11 cellular contexts compared by ENCODE assay signal in the genomic region with DNA sequence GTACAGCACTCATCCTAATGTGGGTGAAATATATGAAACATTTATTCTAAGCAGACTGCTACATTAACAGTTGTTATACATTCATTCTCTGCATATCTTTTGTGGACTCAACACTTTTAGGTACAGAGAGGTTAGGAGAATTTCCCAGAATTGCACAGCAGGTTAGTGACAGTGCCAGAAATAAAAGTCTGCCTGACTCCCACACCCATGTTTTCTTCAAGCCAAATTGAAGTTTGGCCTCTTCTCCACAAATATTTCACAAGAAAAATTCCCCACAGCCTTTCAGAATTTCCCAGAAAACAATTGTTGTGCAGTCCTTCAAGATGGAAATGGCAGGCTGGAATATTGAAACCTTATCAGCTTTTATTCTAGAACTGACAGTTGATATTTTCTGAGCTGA.
DNase-seq lines count a peak whose midpoint lies in the region; ATAC-seq and TF ChIP-seq lines count a peak whose summit lies in the region.
"Had no signal": no experiment of that assay in that cellular context is flagged by ENCODE, and none has a peak within 500 bp of the region (broad histone marks: within the 10 kb centered on the region; RNA-seq: fewer than 3 reads in every experiment).

No MANE protein-coding gene starts in this region.

- H3K4me1 ChIP-seq in GM23248 (ENCODE audit: insufficient read depth), result peaks cover 14% of the 10 kb centered on the region; the same call in 1 of the 2 replicates

- ATAC-seq in omental fat pad (ENCODE audit: low FRiP score) (peak; percentile 45), GM21717 (IDR thresholded peaks at IDR 0.05; ENCODE audit: unreplicated experiment) (no peak), GM21515 (IDR thresholded peaks at IDR 0.05; ENCODE audit: unreplicated experiment) (no peak)

- no peak overlapping the region for H3K4me2 ChIP-seq in GM23248 (ENCODE audit: unreplicated experiment)

- H3K9me3 ChIP-seq in GM23248 (ENCODE audit: low read depth), result no peaks in the 10 kb centered on the region

- H3F3A ChIP-seq in GM23248 (ENCODE audit: insufficient read depth), result peaks cover under 1% of the 10 kb centered on the region; the same call in 1 of the 2 replicates

- H3K36me3 ChIP-seq in GM23248 (ENCODE audit: low read depth), result no peaks in the 10 kb centered on the region

- no peaks in the 10 kb centered on the region for H3K79me2 ChIP-seq in GM23248 (ENCODE audit: insufficient read depth)

- no peak overlapping the region for H3K9ac ChIP-seq in GM23248

- no peaks in the 10 kb centered on the region for H4K20me1 ChIP-seq in GM23248 (ENCODE audit: insufficient read depth)

- H3K4me3 ChIP-seq in GM23248 (no peak overlapping the region), coronary artery (no peak overlapping the region)

- H3K27me3 ChIP-seq in GM23248 (replicated peaks; ENCODE audit: insufficient read depth), result no peaks in the 10 kb centered on the region

- in situ Hi-C loops in GM23248 (cut with MboI), result no loop called here

- DNase-seq in AG08395 (ENCODE audit: low spot score), result peak; percentile 7
- peak; percentile 3 for DNase-seq in GM23248
- no peak for DNase-seq in coronary artery (ENCODE audit: low spot score)
- DNase-seq in omental fat pad (ENCODE audit: low spot score), result no peak
- DNase-seq in SHP77 (lab: John Stamatoyannopoulos, UW), result no peak
- no peak for DNase-seq in NCI-H1105 treated with DMSO at 0.1 percent for 48 hours (lab: John Stamatoyannopoulos, UW)
- DNase-seq: KBM-7; NCI-H2081 treated with DMSO at 0.1 percent for 48 hours; stimulated activated CD4-positive, alpha-beta T cell treated with anti-CD3 and anti-CD28 coated beads, Interleukin-4, amount 100 ng/mL, for 24 hours had no signal

- TF ChIP-seq CTCF in coronary artery (IDR thresholded peaks at IDR 0.05), result no peak
- no peak for TF ChIP-seq CTCF in omental fat pad (IDR thresholded peaks at IDR 0.05)

- H3K27ac ChIP-seq in GM23248, result no peak overlapping the region
- peak overlapping the region; percentile 22 to 52 for H3K27ac ChIP-seq in coronary artery

- H3K9me2 ChIP-seq in GM23248 (ENCODE audit: insufficient read depth), result no peaks in the 10 kb centered on the region

- no peak overlapping the region for H2AFZ ChIP-seq in GM23248

Comparison
In these comparisons a context has a peak if more than half of its experiments do, and no peak if none do; other contexts are left out.
1. DNase-seq: peak in AG08395 (single experiment) and GM23248 (single experiment); none in coronary artery (single experiment), omental fat pad (single experiment), SHP77 (0 of 2) and NCI-H1105 treated with DMSO at 0.1 percent for 48 hours (single experiment).